Comparison of ENCODE assay signal across 19 cellular contexts in genomic region chr4:169215656-169216055, GRCh38. TPM values are rescaled to one million over a fixed set of nuclear protein-coding genes. Genes with fewer than 3 reads are reported as not detected.
DNase-seq lines count a peak whose midpoint lies in the region; ATAC-seq lines count a peak whose summit lies in the region.
"Had no signal": no experiment of that assay in that cellular context is flagged by ENCODE, and none has a peak within 500 bp of the region (broad histone marks: within the 10 kb centered on the region; RNA-seq: fewer than 3 reads in every experiment).

No MANE protein-coding gene starts in this region.

- no peak overlapping the region for H2BK120ac ChIP-seq in neuronal stem cell (ENCODE audit: low read depth, low read length)

- no peak overlapping the region for H3K23ac ChIP-seq in neuronal stem cell (ENCODE audit: low read depth, low read length, poor library complexity)

- H3K18ac ChIP-seq in neuronal stem cell (ENCODE audit: low read length): no peak overlapping the region

- no peaks in the 10 kb centered on the region for H3K4me1 ChIP-seq in neuronal stem cell (ENCODE audit: control insufficient read depth in 2 of 2, insufficient read depth in 1 of 2, low read depth in 1 of 2, low read length in 2 of 2)

- no peak overlapping the region for H2BK5ac ChIP-seq in neuronal stem cell (ENCODE audit: low read length)

- H3K79me1 ChIP-seq in neuronal stem cell (ENCODE audit: low read depth, low read length): no peaks in the 10 kb centered on the region

- ATAC-seq in GM19035 (IDR thresholded peaks at IDR 0.05; ENCODE audit: unreplicated experiment) (peak; percentile 47), GM21717 (IDR thresholded peaks at IDR 0.05; ENCODE audit: unreplicated experiment) (peak; percentile 51), HG03342 (IDR thresholded peaks at IDR 0.05; ENCODE audit: unreplicated experiment) (peak; percentile 62)
- ATAC-seq: activated T-cell treated with anti-CD3 and anti-CD28 coated beads, Interleukin-2, amount 50 U/mL, for 72 hours; naive thymus-derived CD4-positive, alpha-beta T cell had no signal

- no CpG with 5 or more reads among the region's 4 CpGs for WGBS in neuronal stem cell (ENCODE audit: extremely low coverage in 2 of 2, insufficient read length in 2 of 2, insufficient replicate concordance in 1 of 2), 2 donors

- no peak overlapping the region for H2BK15ac ChIP-seq in neuronal stem cell (ENCODE audit: low read length)

- H3K27ac ChIP-seq in neuronal stem cell (replicated peaks; ENCODE audit: low read length): no peak overlapping the region
- no peak overlapping the region for H3K27ac ChIP-seq in substantia nigra (ENCODE audit: low read depth, low read length, poor library complexity, severe bottlenecking)
- H3K27ac ChIP-seq: cardiac muscle cell, HL-60, left ventricle myocardium inferior had no signal

- no peak overlapping the region for H4K91ac ChIP-seq in neuronal stem cell (ENCODE audit: low read depth, low read length, poor library complexity)

- no peak overlapping the region for H2AFZ ChIP-seq in neuronal stem cell (ENCODE audit: low read length)

- H3K36me3 ChIP-seq in neuronal stem cell (replicated peaks in 1 of 2; ENCODE audit: control insufficient read depth in 2 of 2, insufficient read depth in 2 of 2, low read length in 2 of 2): peaks cover 2 to 23% of the 10 kb centered on the region in 2 donors
- H3K36me3 ChIP-seq: cardiac muscle cell had no signal

- intact Hi-C loops in posterior cingulate gyrus (cut with DNase I): no loop called here

- no peak overlapping the region for H2BK12ac ChIP-seq in neuronal stem cell (ENCODE audit: low read length)

- no peak overlapping the region for H3K4me2 ChIP-seq in neuronal stem cell (ENCODE audit: insufficient read depth, low read length, poor library complexity, severe bottlenecking)
- H3K4me2 ChIP-seq: SK-N-SH had no signal

- H3K9me3 ChIP-seq in neuronal stem cell (replicated peaks in 1 of 2; ENCODE audit: control insufficient read depth in 2 of 2, insufficient read depth in 1 of 2, low read depth in 1 of 2, low read length in 2 of 2): peaks cover 2 to 44% of the 10 kb centered on the region in 2 donors
- H3K9me3 ChIP-seq: SK-N-SH had no signal

- no peak overlapping the region for H4K8ac ChIP-seq in neuronal stem cell (ENCODE audit: low read depth, low read length)

- no peak overlapping the region for H2AK5ac ChIP-seq in neuronal stem cell (ENCODE audit: low read depth, low read length)

- no peak overlapping the region for H3K14ac ChIP-seq in neuronal stem cell (ENCODE audit: low read length)

- H3K4me3 ChIP-seq in neuronal stem cell (ENCODE audit: low read length in 2 of 2): no peak overlapping the region
- H3K4me3 ChIP-seq: cardiac muscle cell, left ventricle myocardium inferior had no signal

- H3K9ac ChIP-seq in neuronal stem cell (ENCODE audit: low read depth, low read length, poor library complexity): no peak overlapping the region
- H3K9ac ChIP-seq: SK-N-SH had no signal

- H3K4ac ChIP-seq in neuronal stem cell (ENCODE audit: low read length): no peak overlapping the region

- H3K27me3 ChIP-seq in neuronal stem cell (ENCODE audit: control insufficient read depth in 3 of 3, insufficient read depth in 3 of 3, low read depth in 1 of 3, low read length in 3 of 3): peaks cover 0 to 2% (median 0%) of the 10 kb centered on the region in 3 experiments
- H3K27me3 ChIP-seq: cardiac muscle cell had no signal

- DNase-seq in neuronal stem cell (ENCODE audit: low spot score) (no peak), posterior cingulate gyrus (no peak), substantia nigra (lab: John Stamatoyannopoulos, UW) (no peak), SHP77 treated with DMSO at 0.1 percent for 48 hours (lab: John Stamatoyannopoulos, UW) (no peak)
- DNase-seq: activated CD4-positive, alpha-beta T cell treated with anti-CD3 and anti-CD28 coated beads, Interleukin-2, amount 50 U/mL, for 48 hours; activated T-cell treated with anti-CD3 and anti-CD28 coated beads, Interleukin-2, amount 50 U/mL, for 72 hours; DMS53; HFFc6; KBM-7; left ventricle myocardium inferior; naive thymus-derived CD4-positive, alpha-beta T cell; NCI-H1436 treated with DMSO at 0.1 percent for 48 hours; NCI-H446; SK-N-SH had no signal

RNA-seq across cellular contexts. Expression of gene SH3RF1, which starts 55.1 kb away (rescaled TPM):
- polyA plus RNA-seq in neuronal stem cell (2013, experiment 1 of 2): 17.9 TPM
- 18.0 TPM for polyA plus RNA-seq in neuronal stem cell (2013, experiment 2 of 2)
- polyA plus RNA-seq: naive thymus-derived CD4-positive, alpha-beta T cell had no signal
